ENCODE assay signal across 28 cellular contexts in genomic region chr11:47609675-47610074, GRCh38. TPM values are rescaled to one million over a fixed set of nuclear protein-coding genes. Genes with fewer than 3 reads are reported as not detected.
"Had no signal": no experiment of that assay in that cellular context is flagged by ENCODE, and none has a peak within 500 bp of the region (broad histone marks: within the 10 kb centered on the region; RNA-seq: fewer than 3 reads in every experiment).

No MANE protein-coding gene starts in this region.

- H3K27ac Mint-ChIP-seq: activated CD4-positive, alpha-beta T cell treated with anti-CD3 and anti-CD28 coated beads, Interleukin-2, amount 10 ng/mL, durations not matched to agents 24 days and 14 days; activated CD8-positive, alpha-beta memory T cell treated with anti-CD3 and anti-CD28 coated beads, Interleukin-2, amount 10 ng/mL, durations not matched to agents 7 days and 5 days; activated CD8-positive, alpha-beta T cell treated with anti-CD3 and anti-CD28 coated beads for 36 hours; activated naive CD8-positive, alpha-beta T cell; natural killer cell; stimulated activated naive CD8-positive, alpha-beta T cell treated with anti-CD3 and anti-CD28 coated beads, Interleukin-15, Interleukin-2, amounts not matched to agents 100 ng/mL and 50 ng/mL, for 24 hours; T-cell had no signal

- H3K36me3 Mint-ChIP-seq: activated CD8-positive, alpha-beta memory T cell treated with anti-CD3 and anti-CD28 coated beads, Interleukin-2, amount 10 ng/mL, durations not matched to agents 7 days and 5 days had no signal

- H3K9me3 Mint-ChIP-seq: activated CD4-positive, alpha-beta T cell treated with anti-CD3 and anti-CD28 coated beads, Interleukin-2, amount 10 ng/mL, durations not matched to agents 24 days and 14 days; activated CD8-positive, alpha-beta T cell treated with anti-CD3 and anti-CD28 coated beads for 36 hours; effector memory CD8-positive, alpha-beta T cell; natural killer cell; stimulated activated naive CD8-positive, alpha-beta T cell treated with anti-CD3 and anti-CD28 coated beads, Interleukin-15, Interleukin-2, amounts not matched to agents 100 ng/mL and 50 ng/mL, for 24 hours; T-cell had no signal

- DNase-seq: activated CD4-positive, alpha-beta T cell treated with anti-CD3 and anti-CD28 coated beads, Interleukin-2, amount 10 ng/mL, durations not matched to agents 24 days and 14 days; activated CD8-positive, alpha-beta memory T cell treated with anti-CD3 and anti-CD28 coated beads, Interleukin-2, amount 10 ng/mL, durations not matched to agents 7 days and 5 days; activated CD8-positive, alpha-beta T cell treated with anti-CD3 and anti-CD28 coated beads for 36 hours; activated gamma-delta T cell treated with Interleukin-2 at 50 U/mL for 16 hours; activated T-cell treated with anti-CD3 and anti-CD28 coated beads for 4 hours; amygdala; body of pancreas; effector memory CD8-positive, alpha-beta T cell; esophagus squamous epithelium; gastrocnemius medialis; hippocampal formation; kidney glomerular epithelial cell; left ventricle myocardium inferior; natural killer cell; ovary; stimulated activated CD4-positive, alpha-beta T cell treated with anti-CD3 and anti-CD28 coated beads, Interleukin-4, amount 100 ng/mL, for 4 hours; substantia nigra; T1000 had no signal

- H3K27me3 Mint-ChIP-seq: activated CD4-positive, alpha-beta T cell treated with anti-CD3 and anti-CD28 coated beads, Interleukin-2, amount 10 ng/mL, durations not matched to agents 24 days and 14 days; activated CD8-positive, alpha-beta memory T cell treated with anti-CD3 and anti-CD28 coated beads, Interleukin-2, amount 10 ng/mL, durations not matched to agents 7 days and 5 days; activated CD8-positive, alpha-beta T cell treated with anti-CD3 and anti-CD28 coated beads for 36 hours; activated naive CD8-positive, alpha-beta T cell; effector memory CD8-positive, alpha-beta T cell; stimulated activated naive CD8-positive, alpha-beta T cell treated with anti-CD3 and anti-CD28 coated beads, Interleukin-15, Interleukin-2, amounts not matched to agents 100 ng/mL and 50 ng/mL, for 24 hours; T-cell had no signal

- H3K4me3 Mint-ChIP-seq: activated CD4-positive, alpha-beta T cell treated with anti-CD3 and anti-CD28 coated beads, Interleukin-2, amount 10 ng/mL, durations not matched to agents 24 days and 14 days; activated CD8-positive, alpha-beta memory T cell treated with anti-CD3 and anti-CD28 coated beads, Interleukin-2, amount 10 ng/mL, durations not matched to agents 7 days and 5 days; activated CD8-positive, alpha-beta T cell treated with anti-CD3 and anti-CD28 coated beads for 36 hours; activated naive CD8-positive, alpha-beta T cell; effector memory CD8-positive, alpha-beta T cell; natural killer cell; stimulated activated naive CD8-positive, alpha-beta T cell treated with anti-CD3 and anti-CD28 coated beads, Interleukin-15, Interleukin-2, amounts not matched to agents 100 ng/mL and 50 ng/mL, for 24 hours; T-cell had no signal

- ATAC-seq: activated CD8-positive, alpha-beta memory T cell treated with anti-CD3 and anti-CD28 coated beads, Interleukin-2, amount 10 ng/mL, durations not matched to agents 7 days and 5 days; activated CD8-positive, alpha-beta T cell treated with anti-CD3 and anti-CD28 coated beads for 36 hours; body of pancreas; effector memory CD8-positive, alpha-beta T cell; gastrocnemius medialis; natural killer cell; T-cell had no signal

- H3K4me3 ChIP-seq: body of pancreas, esophagus squamous epithelium, gastrocnemius medialis, left ventricle myocardium inferior, ovary, prostate gland, spleen, tibial artery had no signal

- H3K27me3 ChIP-seq: body of pancreas, esophagus squamous epithelium, gastrocnemius medialis, neutrophil, ovary, spleen, tibial artery had no signal

- H3K27ac ChIP-seq: body of pancreas, esophagus squamous epithelium, gastrocnemius medialis, left ventricle myocardium inferior, neutrophil, ovary, prostate gland, spleen, tibial artery had no signal

RNA-seq across cellular contexts. Expression of gene C1QTNF4, which starts 15.5 kb away (rescaled TPM):
- total RNA-seq: dermis microvascular lymphatic vessel endothelial cell had no signal

RNA-seq across cellular contexts. Expression of gene FAM180B, which starts 23.2 kb away (rescaled TPM):
- total RNA-seq: activated CD8-positive, alpha-beta T cell treated with anti-CD3 and anti-CD28 coated beads for 36 hours; cardiac septum; dermis microvascular lymphatic vessel endothelial cell; esophagus squamous epithelium; gastrocnemius medialis; lung microvascular endothelial cell; ovary; prostate gland; spleen had no signal
